ENCODE assay signal across 8 cellular contexts in genomic region chr12:40010899-40011774, GRCh38.
DNase-seq lines count a peak whose midpoint lies in the region; ATAC-seq and TF ChIP-seq lines count a peak whose summit lies in the region.

No MANE protein-coding gene starts in this region.

- no peaks in the 10 kb centered on the region for H3K36me3 Mint-ChIP-seq in activated CD8-positive, alpha-beta T cell treated with anti-CD3 and anti-CD28 coated beads for 36 hours (ENCODE audit: low read depth)
- H3K36me3 Mint-ChIP-seq in naive B cell = no peaks in the 10 kb centered on the region

- H3K9me3 Mint-ChIP-seq in activated CD8-positive, alpha-beta T cell treated with anti-CD3 and anti-CD28 coated beads for 36 hours = no peaks in the 10 kb centered on the region
- no peaks in the 10 kb centered on the region for H3K9me3 Mint-ChIP-seq in naive B cell

- peak overlapping the region; percentile 17 for H3K4me3 ChIP-seq in suprapubic skin

- H3K27ac ChIP-seq in epithelial cell of prostate (no peak overlapping the region), suprapubic skin (no peak overlapping the region)

- WGBS in suprapubic skin = 67% methylated on average over 11 of the region's 11 CpGs

- peaks cover 22% of the 10 kb centered on the region for H3K4me1 Mint-ChIP-seq in activated CD8-positive, alpha-beta T cell treated with anti-CD3 and anti-CD28 coated beads for 36 hours (ENCODE audit: low read depth)
- H3K4me1 Mint-ChIP-seq in naive B cell = peaks cover 4 to 12% (median 5%) of the 10 kb centered on the region in 3 donors

- H3K9me3 ChIP-seq in suprapubic skin = no peaks in the 10 kb centered on the region

- H3K36me3 ChIP-seq in suprapubic skin = no peaks in the 10 kb centered on the region

- TF ChIP-seq POLR2A in suprapubic skin (IDR thresholded peaks at IDR 0.05) = no peak

- no peaks in the 10 kb centered on the region for H3K27me3 Mint-ChIP-seq in activated CD8-positive, alpha-beta T cell treated with anti-CD3 and anti-CD28 coated beads for 36 hours
- H3K27me3 Mint-ChIP-seq in naive B cell = no peaks in the 10 kb centered on the region

- no peak for TF ChIP-seq EP300 in suprapubic skin (IDR thresholded peaks at IDR 0.05)

- CTCF ChIA-PET in activated CD8-positive, alpha-beta T cell treated with anti-CD3 and anti-CD28 coated beads for 36 hours (lab: Charles Lee) = interaction anchor here (0.6 to 4.1 kb wide), 34 partner anchors 8 to 642 kb away, joined by 3 to 83 read pairs (median 4); partner anchors contain the start of gene SLC2A13

- POLR2A ChIA-PET in activated CD8-positive, alpha-beta T cell treated with anti-CD3 and anti-CD28 coated beads for 36 hours (lab: Charles Lee) = no interaction called here

- intact Hi-C loops in activated CD8-positive, alpha-beta T cell treated with anti-CD3 and anti-CD28 coated beads for 36 hours (cut with micrococcal nuclease) = loop anchor here (1.0 kb wide), 1 partner anchor 96 kb away; no protein-coding TSS in a partner anchor

- H3K4me3 Mint-ChIP-seq in activated CD8-positive, alpha-beta T cell treated with anti-CD3 and anti-CD28 coated beads for 36 hours = peak overlapping the region; percentile 6
- peak overlapping the region; percentile 39 to 88 (median 80) for H3K4me3 Mint-ChIP-seq in naive B cell

- H3K27ac Mint-ChIP-seq in activated CD8-positive, alpha-beta T cell treated with anti-CD3 and anti-CD28 coated beads for 36 hours = no peak overlapping the region
- peak overlapping the region in 4 of 6 donors; percentile 34 to 95 (median 73) for H3K27ac Mint-ChIP-seq in naive B cell

- TF ChIP-seq CTCF in activated CD8-positive, alpha-beta T cell treated with anti-CD3 and anti-CD28 coated beads for 36 hours (IDR thresholded peaks at IDR 0.05) = peak; percentile 69
- peak; percentile 65 to 69 for TF ChIP-seq CTCF in suprapubic skin (IDR thresholded peaks at IDR 0.05)

- no peaks in the 10 kb centered on the region for H3K27me3 ChIP-seq in suprapubic skin

- no peaks in the 10 kb centered on the region for H3K4me1 ChIP-seq in suprapubic skin

- ATAC-seq in GM18907 (IDR thresholded peaks at IDR 0.05; ENCODE audit: unreplicated experiment) = peak; percentile 94
- peak; percentile 93 for ATAC-seq in HG03103 (IDR thresholded peaks at IDR 0.05; ENCODE audit: low read depth, unreplicated experiment)
- peak; percentile 84 for ATAC-seq in activated CD8-positive, alpha-beta T cell treated with anti-CD3 and anti-CD28 coated beads for 36 hours
- peak; percentile 98 for ATAC-seq in naive B cell (ENCODE audit: low read depth in 2 of 2)

- peak; percentile 80 for DNase-seq in CD1c-positive myeloid dendritic cell (ENCODE audit: extremely low spot score)
- DNase-seq in NCI-H69 (lab: John Stamatoyannopoulos, UW) = peak; percentile 72
- DNase-seq in activated CD8-positive, alpha-beta T cell treated with anti-CD3 and anti-CD28 coated beads for 36 hours = peak; percentile 63
- DNase-seq in epithelial cell of prostate (ENCODE audit: low read depth, low spot score) = peak; percentile 18
- DNase-seq in naive B cell = peak; percentile 68
- no peak for DNase-seq in suprapubic skin (ENCODE audit: low spot score in 2 of 2)

Comparison
In these comparisons a context has a peak if more than half of its experiments do, and no peak if none do; other contexts are left out.
1. DNase-seq: peak in CD1c-positive myeloid dendritic cell (single experiment), NCI-H69 (single experiment), activated CD8-positive, alpha-beta T cell treated with anti-CD3 and anti-CD28 coated beads for 36 hours (single experiment), epithelial cell of prostate (single experiment) and naive B cell (single experiment); none in suprapubic skin (0 of 2).
2. Peak in every context shown above with its lines, with median percentiles within 50 percentile points of each other: ATAC-seq.